2 cellular contexts compared by ENCODE assay signal in the genomic region with DNA sequence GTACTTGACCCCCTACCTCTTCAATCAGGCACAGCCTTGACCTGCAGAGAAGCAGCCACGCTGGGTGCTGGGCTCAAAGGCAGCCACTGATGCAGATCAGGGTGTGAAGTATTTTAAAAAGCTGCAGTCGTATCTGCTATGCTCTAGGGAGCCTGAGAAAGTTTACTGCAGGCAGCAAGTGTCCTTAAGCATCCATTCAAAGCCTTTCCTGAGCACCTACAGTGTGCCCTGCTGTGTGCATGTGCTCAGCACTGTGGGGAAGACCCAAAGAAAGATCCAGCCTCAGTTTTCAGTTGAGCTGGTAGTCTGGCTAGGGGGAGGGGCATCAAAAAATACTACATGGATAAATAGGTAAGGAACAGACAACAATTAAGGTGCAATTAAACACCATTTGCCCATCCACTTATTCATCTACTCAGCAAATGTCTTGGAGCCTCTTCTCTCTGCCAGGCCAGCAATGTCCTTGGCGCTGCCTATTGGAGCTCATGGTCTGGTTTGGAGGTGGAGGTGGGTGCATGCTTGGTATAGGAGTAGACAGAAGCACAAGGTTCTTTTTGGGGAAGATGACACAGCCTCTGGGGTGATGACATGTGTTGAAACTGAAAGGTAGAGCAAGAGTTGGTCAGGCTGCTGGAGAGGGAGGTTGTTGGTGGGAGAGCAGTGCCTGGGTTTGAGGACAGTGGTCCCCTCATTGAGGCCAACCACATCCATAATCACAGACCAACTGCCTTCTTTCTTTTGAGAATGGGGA.
TF ChIP-seq lines count a peak whose summit lies in the region.

No MANE protein-coding gene starts in this region.

TF ChIP-seq in GM23338, 12 proteins besides CTCF, POLR2A, EP300 and RAD21 (continued from another document):
- TF ChIP-seq, protein P1, sequence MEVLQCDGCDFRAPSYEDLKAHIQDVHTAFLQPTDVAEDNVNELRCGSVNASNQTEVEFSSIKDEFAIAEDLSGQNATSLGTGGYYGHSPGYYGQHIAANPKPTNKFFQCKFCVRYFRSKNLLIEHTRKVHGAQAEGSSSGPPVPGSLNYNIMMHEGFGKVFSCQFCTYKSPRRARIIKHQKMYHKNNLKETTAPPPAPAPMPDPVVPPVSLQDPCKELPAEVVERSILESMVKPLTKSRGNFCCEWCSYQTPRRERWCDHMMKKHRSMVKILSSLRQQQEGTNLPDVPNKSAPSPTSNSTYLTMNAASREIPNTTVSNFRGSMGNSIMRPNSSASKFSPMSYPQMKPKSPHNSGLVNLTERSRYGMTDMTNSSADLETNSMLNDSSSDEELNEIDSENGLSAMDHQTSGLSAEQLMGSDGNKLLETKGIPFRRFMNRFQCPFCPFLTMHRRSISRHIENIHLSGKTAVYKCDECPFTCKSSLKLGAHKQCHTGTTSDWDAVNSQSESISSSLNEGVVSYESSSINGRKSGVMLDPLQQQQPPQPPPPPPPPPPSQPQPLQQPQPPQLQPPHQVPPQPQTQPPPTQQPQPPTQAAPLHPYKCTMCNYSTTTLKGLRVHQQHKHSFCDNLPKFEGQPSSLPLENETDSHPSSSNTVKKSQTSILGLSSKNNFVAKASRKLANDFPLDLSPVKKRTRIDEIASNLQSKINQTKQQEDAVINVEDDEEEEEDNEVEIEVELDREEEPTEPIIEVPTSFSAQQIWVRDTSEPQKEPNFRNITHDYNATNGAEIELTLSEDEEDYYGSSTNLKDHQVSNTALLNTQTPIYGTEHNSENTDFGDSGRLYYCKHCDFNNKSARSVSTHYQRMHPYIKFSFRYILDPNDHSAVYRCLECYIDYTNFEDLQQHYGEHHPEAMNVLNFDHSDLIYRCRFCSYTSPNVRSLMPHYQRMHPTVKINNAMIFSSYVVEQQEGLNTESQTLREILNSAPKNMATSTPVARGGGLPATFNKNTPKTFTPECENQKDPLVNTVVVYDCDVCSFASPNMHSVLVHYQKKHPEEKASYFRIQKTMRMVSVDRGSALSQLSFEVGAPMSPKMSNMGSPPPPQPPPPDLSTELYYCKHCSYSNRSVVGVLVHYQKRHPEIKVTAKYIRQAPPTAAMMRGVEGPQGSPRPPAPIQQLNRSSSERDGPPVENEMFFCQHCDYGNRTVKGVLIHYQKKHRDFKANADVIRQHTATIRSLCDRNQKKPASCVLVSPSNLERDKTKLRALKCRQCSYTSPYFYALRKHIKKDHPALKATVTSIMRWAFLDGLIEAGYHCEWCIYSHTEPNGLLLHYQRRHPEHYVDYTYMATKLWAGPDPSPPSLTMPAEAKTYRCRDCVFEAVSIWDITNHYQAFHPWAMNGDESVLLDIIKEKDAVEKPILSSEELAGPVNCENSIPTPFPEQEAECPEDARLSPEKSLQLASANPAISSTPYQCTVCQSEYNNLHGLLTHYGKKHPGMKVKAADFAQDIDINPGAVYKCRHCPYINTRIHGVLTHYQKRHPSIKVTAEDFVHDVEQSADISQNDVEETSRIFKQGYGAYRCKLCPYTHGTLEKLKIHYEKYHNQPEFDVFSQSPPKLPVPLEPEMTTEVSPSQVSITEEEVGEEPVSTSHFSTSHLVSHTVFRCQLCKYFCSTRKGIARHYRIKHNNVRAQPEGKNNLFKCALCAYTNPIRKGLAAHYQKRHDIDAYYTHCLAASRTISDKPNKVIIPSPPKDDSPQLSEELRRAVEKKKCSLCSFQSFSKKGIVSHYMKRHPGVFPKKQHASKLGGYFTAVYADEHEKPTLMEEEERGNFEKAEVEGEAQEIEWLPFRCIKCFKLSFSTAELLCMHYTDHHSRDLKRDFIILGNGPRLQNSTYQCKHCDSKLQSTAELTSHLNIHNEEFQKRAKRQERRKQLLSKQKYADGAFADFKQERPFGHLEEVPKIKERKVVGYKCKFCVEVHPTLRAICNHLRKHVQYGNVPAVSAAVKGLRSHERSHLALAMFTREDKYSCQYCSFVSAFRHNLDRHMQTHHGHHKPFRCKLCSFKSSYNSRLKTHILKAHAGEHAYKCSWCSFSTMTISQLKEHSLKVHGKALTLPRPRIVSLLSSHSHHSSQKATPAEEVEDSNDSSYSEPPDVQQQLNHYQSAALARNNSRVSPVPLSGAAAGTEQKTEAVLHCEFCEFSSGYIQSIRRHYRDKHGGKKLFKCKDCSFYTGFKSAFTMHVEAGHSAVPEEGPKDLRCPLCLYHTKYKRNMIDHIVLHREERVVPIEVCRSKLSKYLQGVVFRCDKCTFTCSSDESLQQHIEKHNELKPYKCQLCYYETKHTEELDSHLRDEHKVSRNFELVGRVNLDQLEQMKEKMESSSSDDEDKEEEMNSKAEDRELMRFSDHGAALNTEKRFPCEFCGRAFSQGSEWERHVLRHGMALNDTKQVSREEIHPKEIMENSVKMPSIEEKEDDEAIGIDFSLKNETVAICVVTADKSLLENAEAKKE (CRISPR knock-in tag; IDR thresholded peaks at IDR 0.05) = no peak
- TF ChIP-seq CREB1 (CRISPR knock-in tag; IDR thresholded peaks at IDR 0.05; ENCODE audit: low read depth) (no peak), EZH2 (IDR thresholded peaks at IDR 0.05; ENCODE audit: low read depth, unreplicated experiment) (no peak), ZNF331 (CRISPR knock-in tag; IDR thresholded peaks at IDR 0.05; ENCODE audit: low read depth) (no peak)
- TF ChIP-seq, protein P2, sequence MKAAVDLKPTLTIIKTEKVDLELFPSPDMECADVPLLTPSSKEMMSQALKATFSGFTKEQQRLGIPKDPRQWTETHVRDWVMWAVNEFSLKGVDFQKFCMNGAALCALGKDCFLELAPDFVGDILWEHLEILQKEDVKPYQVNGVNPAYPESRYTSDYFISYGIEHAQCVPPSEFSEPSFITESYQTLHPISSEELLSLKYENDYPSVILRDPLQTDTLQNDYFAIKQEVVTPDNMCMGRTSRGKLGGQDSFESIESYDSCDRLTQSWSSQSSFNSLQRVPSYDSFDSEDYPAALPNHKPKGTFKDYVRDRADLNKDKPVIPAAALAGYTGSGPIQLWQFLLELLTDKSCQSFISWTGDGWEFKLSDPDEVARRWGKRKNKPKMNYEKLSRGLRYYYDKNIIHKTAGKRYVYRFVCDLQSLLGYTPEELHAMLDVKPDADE (IDR thresholded peaks at IDR 0.05) = no peak

TF ChIP-seq in GM12878, 131 proteins besides CTCF, POLR2A, EP300 and RAD21:
- TF ChIP-seq, protein P3, sequence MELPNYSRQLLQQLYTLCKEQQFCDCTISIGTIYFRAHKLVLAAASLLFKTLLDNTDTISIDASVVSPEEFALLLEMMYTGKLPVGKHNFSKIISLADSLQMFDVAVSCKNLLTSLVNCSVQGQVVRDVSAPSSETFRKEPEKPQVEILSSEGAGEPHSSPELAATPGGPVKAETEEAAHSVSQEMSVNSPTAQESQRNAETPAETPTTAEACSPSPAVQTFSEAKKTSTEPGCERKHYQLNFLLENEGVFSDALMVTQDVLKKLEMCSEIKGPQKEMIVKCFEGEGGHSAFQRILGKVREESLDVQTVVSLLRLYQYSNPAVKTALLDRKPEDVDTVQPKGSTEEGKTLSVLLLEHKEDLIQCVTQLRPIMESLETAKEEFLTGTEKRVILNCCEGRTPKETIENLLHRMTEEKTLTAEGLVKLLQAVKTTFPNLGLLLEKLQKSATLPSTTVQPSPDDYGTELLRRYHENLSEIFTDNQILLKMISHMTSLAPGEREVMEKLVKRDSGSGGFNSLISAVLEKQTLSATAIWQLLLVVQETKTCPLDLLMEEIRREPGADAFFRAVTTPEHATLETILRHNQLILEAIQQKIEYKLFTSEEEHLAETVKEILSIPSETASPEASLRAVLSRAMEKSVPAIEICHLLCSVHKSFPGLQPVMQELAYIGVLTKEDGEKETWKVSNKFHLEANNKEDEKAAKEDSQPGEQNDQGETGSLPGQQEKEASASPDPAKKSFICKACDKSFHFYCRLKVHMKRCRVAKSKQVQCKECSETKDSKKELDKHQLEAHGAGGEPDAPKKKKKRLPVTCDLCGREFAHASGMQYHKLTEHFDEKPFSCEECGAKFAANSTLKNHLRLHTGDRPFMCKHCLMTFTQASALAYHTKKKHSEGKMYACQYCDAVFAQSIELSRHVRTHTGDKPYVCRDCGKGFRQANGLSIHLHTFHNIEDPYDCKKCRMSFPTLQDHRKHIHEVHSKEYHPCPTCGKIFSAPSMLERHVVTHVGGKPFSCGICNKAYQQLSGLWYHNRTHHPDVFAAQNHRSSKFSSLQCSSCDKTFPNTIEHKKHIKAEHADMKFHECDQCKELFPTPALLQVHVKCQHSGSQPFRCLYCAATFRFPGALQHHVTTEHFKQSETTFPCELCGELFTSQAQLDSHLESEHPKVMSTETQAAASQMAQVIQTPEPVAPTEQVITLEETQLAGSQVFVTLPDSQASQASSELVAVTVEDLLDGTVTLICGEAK (IDR thresholded peaks at IDR 0.05; ENCODE audit: borderline replicate concordance) = no peak
- TF ChIP-seq TARDBP (IDR thresholded peaks at IDR 0.05; ENCODE audit: borderline replicate concordance) = no peak
- TF ChIP-seq, protein P4, sequence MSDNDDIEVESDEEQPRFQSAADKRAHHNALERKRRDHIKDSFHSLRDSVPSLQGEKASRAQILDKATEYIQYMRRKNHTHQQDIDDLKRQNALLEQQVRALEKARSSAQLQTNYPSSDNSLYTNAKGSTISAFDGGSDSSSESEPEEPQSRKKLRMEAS (IDR thresholded peaks at IDR 0.05; ENCODE audit: low read depth, low read length) = no peak
- TF ChIP-seq, protein P5, sequence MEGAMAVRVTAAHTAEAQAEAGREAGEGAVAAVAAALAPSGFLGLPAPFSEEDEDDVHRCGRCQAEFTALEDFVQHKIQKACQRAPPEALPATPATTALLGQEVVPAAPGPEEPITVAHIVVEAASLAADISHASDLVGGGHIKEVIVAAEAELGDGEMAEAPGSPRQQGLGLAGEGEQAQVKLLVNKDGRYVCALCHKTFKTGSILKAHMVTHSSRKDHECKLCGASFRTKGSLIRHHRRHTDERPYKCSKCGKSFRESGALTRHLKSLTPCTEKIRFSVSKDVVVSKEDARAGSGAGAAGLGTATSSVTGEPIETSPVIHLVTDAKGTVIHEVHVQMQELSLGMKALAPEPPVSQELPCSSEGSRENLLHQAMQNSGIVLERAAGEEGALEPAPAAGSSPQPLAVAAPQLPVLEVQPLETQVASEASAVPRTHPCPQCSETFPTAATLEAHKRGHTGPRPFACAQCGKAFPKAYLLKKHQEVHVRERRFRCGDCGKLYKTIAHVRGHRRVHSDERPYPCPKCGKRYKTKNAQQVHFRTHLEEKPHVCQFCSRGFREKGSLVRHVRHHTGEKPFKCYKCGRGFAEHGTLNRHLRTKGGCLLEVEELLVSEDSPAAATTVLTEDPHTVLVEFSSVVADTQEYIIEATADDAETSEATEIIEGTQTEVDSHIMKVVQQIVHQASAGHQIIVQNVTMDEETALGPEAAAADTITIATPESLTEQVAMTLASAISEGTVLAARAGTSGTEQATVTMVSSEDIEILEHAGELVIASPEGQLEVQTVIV (IDR thresholded peaks at IDR 0.05; ENCODE audit: borderline replicate concordance, partially characterized antibody) = no peak
- TF ChIP-seq NR2C2 (IDR thresholded peaks at IDR 0.05; ENCODE audit: borderline replicate concordance, control insufficient read depth, insufficient read length, low read depth) = no peak
- no peak for TF ChIP-seq NR2F1 (conservative IDR thresholded peaks at IDR 0.05)
- no peak for TF ChIP-seq SIN3A (IDR thresholded peaks at IDR 0.05; ENCODE audit: low read depth, low read length)
- TF ChIP-seq ZSCAN29 (IDR thresholded peaks at IDR 0.05) = no peak
- TF ChIP-seq IKZF1 (conservative IDR thresholded peaks at IDR 0.05) = no peak
- TF ChIP-seq DPF2 (IDR thresholded peaks at IDR 0.05) = no peak
- TF ChIP-seq ESRRA (IDR thresholded peaks at IDR 0.05; ENCODE audit: low read length) = no peak
- no peak for TF ChIP-seq SIX5 (IDR thresholded peaks at IDR 0.05; ENCODE audit: low read depth, low read length, severe bottlenecking)
- TF ChIP-seq POU2F2 (IDR thresholded peaks at IDR 0.05; ENCODE audit: borderline replicate concordance, low read depth, low read length) = no peak
- TF ChIP-seq, protein P6, sequence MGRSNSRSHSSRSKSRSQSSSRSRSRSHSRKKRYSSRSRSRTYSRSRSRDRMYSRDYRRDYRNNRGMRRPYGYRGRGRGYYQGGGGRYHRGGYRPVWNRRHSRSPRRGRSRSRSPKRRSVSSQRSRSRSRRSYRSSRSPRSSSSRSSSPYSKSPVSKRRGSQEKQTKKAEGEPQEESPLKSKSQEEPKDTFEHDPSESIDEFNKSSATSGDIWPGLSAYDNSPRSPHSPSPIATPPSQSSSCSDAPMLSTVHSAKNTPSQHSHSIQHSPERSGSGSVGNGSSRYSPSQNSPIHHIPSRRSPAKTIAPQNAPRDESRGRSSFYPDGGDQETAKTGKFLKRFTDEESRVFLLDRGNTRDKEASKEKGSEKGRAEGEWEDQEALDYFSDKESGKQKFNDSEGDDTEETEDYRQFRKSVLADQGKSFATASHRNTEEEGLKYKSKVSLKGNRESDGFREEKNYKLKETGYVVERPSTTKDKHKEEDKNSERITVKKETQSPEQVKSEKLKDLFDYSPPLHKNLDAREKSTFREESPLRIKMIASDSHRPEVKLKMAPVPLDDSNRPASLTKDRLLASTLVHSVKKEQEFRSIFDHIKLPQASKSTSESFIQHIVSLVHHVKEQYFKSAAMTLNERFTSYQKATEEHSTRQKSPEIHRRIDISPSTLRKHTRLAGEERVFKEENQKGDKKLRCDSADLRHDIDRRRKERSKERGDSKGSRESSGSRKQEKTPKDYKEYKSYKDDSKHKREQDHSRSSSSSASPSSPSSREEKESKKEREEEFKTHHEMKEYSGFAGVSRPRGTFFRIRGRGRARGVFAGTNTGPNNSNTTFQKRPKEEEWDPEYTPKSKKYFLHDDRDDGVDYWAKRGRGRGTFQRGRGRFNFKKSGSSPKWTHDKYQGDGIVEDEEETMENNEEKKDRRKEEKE (IDR thresholded peaks at IDR 0.05) = no peak
- no peak for TF ChIP-seq CEBPB (IDR thresholded peaks at IDR 0.05; ENCODE audit: borderline replicate concordance in 1 of 2, low read depth in 2 of 2, low read length in 2 of 2)
- TF ChIP-seq YY1 (IDR thresholded peaks at IDR 0.05; ENCODE audit: low read depth, low read length) = no peak
- no peak for TF ChIP-seq ZNF207 (IDR thresholded peaks at IDR 0.05; ENCODE audit: borderline replicate concordance)
- TF ChIP-seq ATF7 (IDR thresholded peaks at IDR 0.05; ENCODE audit: low read depth) = no peak
